In the genomic region with DNA sequence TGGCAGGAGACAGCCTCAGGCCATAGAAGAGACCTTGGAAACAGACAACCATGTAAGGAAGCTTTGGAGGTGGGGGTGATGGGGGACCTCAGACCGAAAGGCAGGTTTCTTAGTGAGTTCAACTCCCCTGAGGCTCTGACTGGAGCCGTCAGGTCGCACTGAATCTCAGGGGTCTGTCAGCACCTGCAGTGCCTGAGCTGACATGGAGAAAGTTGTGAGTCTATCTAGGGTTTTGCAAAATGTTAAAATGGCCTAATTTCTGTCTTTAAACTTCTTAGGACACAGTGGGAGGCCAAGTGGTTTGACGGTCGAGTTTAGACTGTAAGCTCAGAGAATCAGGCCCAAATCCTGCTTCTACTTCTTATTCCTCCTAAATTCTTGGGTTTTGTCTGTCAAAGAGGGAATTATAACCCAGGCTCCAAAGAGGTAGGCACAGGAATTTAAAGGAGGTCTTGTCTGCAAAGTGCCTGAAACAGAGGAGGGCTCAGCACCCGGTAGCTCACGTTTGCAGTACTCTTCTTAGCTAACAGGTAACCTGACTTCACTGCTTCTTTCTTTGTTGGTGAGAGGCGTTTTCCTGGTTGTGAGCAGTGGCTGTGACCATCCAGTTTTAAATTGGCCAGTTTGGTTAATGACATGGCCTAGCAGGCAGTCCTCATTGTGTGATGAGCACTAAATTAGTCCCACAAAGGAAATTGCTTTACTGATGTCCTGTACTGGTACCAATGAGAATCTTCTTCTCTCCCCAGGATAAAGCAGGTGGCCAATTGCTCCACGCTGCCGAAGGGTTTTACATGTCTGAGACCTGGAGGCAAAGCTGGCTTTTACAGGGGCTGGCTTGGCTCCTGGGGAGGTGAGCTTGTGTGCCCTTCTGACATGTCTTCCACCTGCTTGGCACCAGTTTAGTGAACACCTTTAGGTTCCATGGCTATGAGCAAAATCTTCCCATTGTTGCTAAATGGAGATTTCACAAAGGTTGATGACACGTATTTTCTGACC, we compare ENCODE assay signal across 22 cellular contexts.
"Had no signal": no experiment of that assay in that cellular context is flagged by ENCODE, and none has a peak within 500 bp of the region (broad histone marks: within the 10 kb centered on the region; RNA-seq: fewer than 3 reads in every experiment).

No MANE protein-coding gene starts in this region.

- H3K27ac ChIP-seq: brain microvascular endothelial cell, cardiac muscle cell had no signal

- H3K9me3 Mint-ChIP-seq: activated B cell treated with CpG ODN at 0.5 μM for 24 hours; activated CD4-positive, alpha-beta memory T cell treated with anti-CD3 and anti-CD28 coated beads for 36 hours; activated CD4-positive, alpha-beta T cell treated with anti-CD3 and anti-CD28 coated beads, Interleukin-2, amount 10 ng/mL, durations not matched to agents 24 days and 14 days; activated naive CD4-positive, alpha-beta T cell treated with anti-CD3 and anti-CD28 coated beads for 36 hours; activated T-cell treated with anti-CD3 and anti-CD28 coated beads, Interleukin-2, amount 50 U/mL, for 4 hours had no signal

- FAIRE-seq: RCC 7860 had no signal

- H3K36me3 Mint-ChIP-seq: activated CD4-positive, alpha-beta memory T cell treated with anti-CD3 and anti-CD28 coated beads for 36 hours; activated naive CD8-positive, alpha-beta T cell had no signal

- H3K36me3 ChIP-seq: brain microvascular endothelial cell, cardiac muscle cell had no signal

- H3K27me3 ChIP-seq: brain microvascular endothelial cell, cardiac muscle cell had no signal

- ATAC-seq: activated T-cell treated with anti-CD3 and anti-CD28 coated beads, Interleukin-2, amount 50 U/mL, for 4 hours; T-helper 17 cell had no signal

- H3K27ac Mint-ChIP-seq: activated B cell treated with CpG ODN at 0.5 μM for 24 hours; activated CD4-positive, alpha-beta memory T cell treated with anti-CD3 and anti-CD28 coated beads for 36 hours; activated CD4-positive, alpha-beta T cell treated with anti-CD3 and anti-CD28 coated beads, Interleukin-2, amount 10 ng/mL, durations not matched to agents 24 days and 14 days; activated naive CD4-positive, alpha-beta T cell treated with anti-CD3 and anti-CD28 coated beads for 36 hours; activated naive CD8-positive, alpha-beta T cell; T-helper 17 cell had no signal

- H3K4me1 Mint-ChIP-seq: activated B cell treated with CpG ODN at 0.5 μM for 24 hours; activated CD4-positive, alpha-beta T cell treated with anti-CD3 and anti-CD28 coated beads, Interleukin-2, amount 10 ng/mL, durations not matched to agents 24 days and 14 days; T-helper 17 cell had no signal

- H3K27me3 Mint-ChIP-seq: activated B cell treated with CpG ODN at 0.5 μM for 24 hours; activated CD4-positive, alpha-beta memory T cell treated with anti-CD3 and anti-CD28 coated beads for 36 hours; activated CD4-positive, alpha-beta T cell treated with anti-CD3 and anti-CD28 coated beads, Interleukin-2, amount 10 ng/mL, durations not matched to agents 24 days and 14 days; activated naive CD8-positive, alpha-beta T cell had no signal

- H3K4me3 Mint-ChIP-seq: activated B cell treated with CpG ODN at 0.5 μM for 24 hours; activated CD4-positive, alpha-beta memory T cell treated with anti-CD3 and anti-CD28 coated beads for 36 hours; activated CD4-positive, alpha-beta T cell treated with anti-CD3 and anti-CD28 coated beads, Interleukin-2, amount 10 ng/mL, durations not matched to agents 24 days and 14 days; activated naive CD4-positive, alpha-beta T cell treated with anti-CD3 and anti-CD28 coated beads for 36 hours; activated naive CD8-positive, alpha-beta T cell; activated T-cell treated with anti-CD3 and anti-CD28 coated beads, Interleukin-2, amount 50 U/mL, for 4 hours; T-helper 17 cell had no signal

- DNase-seq: activated B cell treated with CpG ODN at 0.5 μM for 24 hours; activated CD4-positive, alpha-beta memory T cell treated with anti-CD3 and anti-CD28 coated beads for 36 hours; activated CD4-positive, alpha-beta T cell treated with anti-CD3 and anti-CD28 coated beads for 1 hour; activated CD4-positive, alpha-beta T cell treated with anti-CD3 and anti-CD28 coated beads, Interleukin-2, amount 10 ng/mL, durations not matched to agents 24 days and 14 days; activated CD8-positive, alpha-beta memory T cell treated with anti-CD3 and anti-CD28 coated beads for 24 hours; activated effector memory CD4-positive, alpha-beta T cell treated with anti-CD3 and anti-CD28 coated beads, Interleukin-2, amount 50 U/mL, for 16 hours; activated naive CD4-positive, alpha-beta T cell treated with anti-CD3 and anti-CD28 coated beads for 36 hours; activated T-cell treated with anti-CD3 and anti-CD28 coated beads, Interleukin-2, amount 50 U/mL, for 4 hours; brain microvascular endothelial cell; Kasumi-1; KBM-7; NCI-H1694 treated with DMSO at 0.1 percent for 48 hours; NCI-H2029 treated with DMSO at 0.1 percent for 48 hours; NCI-H345; NCI-H510A; NCI-H526 treated with DMSO at 0.1 percent for 48 hours; SHP77; T-helper 17 cell; T-helper 9 cell had no signal

- H3K4me3 ChIP-seq: cardiac muscle cell had no signal
